In genomic region chr21:15729674-15730483, GRCh38 we compare ENCODE assay signal across 8 cellular contexts. TPM values are rescaled to one million over a fixed set of nuclear protein-coding genes. Genes with fewer than 3 reads are reported as not detected.
DNase-seq lines count a peak whose midpoint lies in the region; ATAC-seq, FAIRE-seq and TF ChIP-seq lines count a peak whose summit lies in the region.

Gene USP25, plus strand, starts transcription at chr21:15729982. Its CDS starts 412 bp downstream, at chr21:15730394.

- no peak for FAIRE-seq in D721Med (lab: Jason Lieb, UNC)

- H3K27me3 ChIP-seq in HUES64 (ENCODE audit: insufficient read depth, low read length), result peaks cover 9% of the 10 kb centered on the region; the same call in 1 of the 2 replicates
- no peaks in the 10 kb centered on the region for H3K27me3 ChIP-seq in mucosa of stomach (ENCODE audit: control insufficient read depth, insufficient read depth, low read length)

- peak; percentile 15 for TF ChIP-seq CTCF in D721Med (IDR thresholded peaks at IDR 0.05; ENCODE audit: insufficient read depth, missing control alignments)

- peak within 1 kb of the TSS; percentile 90 for H3K27ac ChIP-seq in HUES64 (ENCODE audit: low read depth, low read length)

- peaks cover 17% of the 10 kb centered on the region for H3K4me1 ChIP-seq in HUES64 (ENCODE audit: insufficient read depth, low read length)
- H3K4me1 ChIP-seq in mucosa of stomach (ENCODE audit: control insufficient read depth, insufficient read depth, low read length), result peaks cover 6% of the 10 kb centered on the region

- DNase-seq in D721Med (ENCODE audit: insufficient read length, low spot score) (peak; percentile 56), OCI-M1 (lab: John Stamatoyannopoulos, UW) (peak; percentile 92), activated T-cell treated with anti-CD3 and anti-CD28 coated beads for 48 hours (ENCODE audit: low read depth) (peak; percentile 84), erythroblast (lab: John Stamatoyannopoulos, UW) (peak; percentile 91 to 95)
- DNase-seq in stimulated activated CD8-positive, alpha-beta memory T cell treated with anti-CD3 and anti-CD28 coated beads, Interleukin-7, amount 100 ng/mL, for 1 hour (ENCODE audit: low read depth in 2 of 2), result peak; percentile 80 to 82

- under 1% methylated on average over 104 of the region's 123 CpGs for WGBS in HUES64

- H3K9me3 ChIP-seq in HUES64 (ENCODE audit: insufficient read depth, low read depth, low read length) (no peaks in the 10 kb centered on the region), mucosa of stomach (ENCODE audit: control insufficient read depth, low read length) (no peaks in the 10 kb centered on the region)

- peak within 1 kb of the TSS; percentile 98 for H3K9ac ChIP-seq in HUES64 (ENCODE audit: low read depth, low read length)
- peak within 1 kb of the TSS; percentile 90 for H3K9ac ChIP-seq in mucosa of stomach (ENCODE audit: low read length)

- ATAC-seq in GM21423 (IDR thresholded peaks at IDR 0.05; ENCODE audit: unreplicated experiment), result peak; percentile 73

- peak; percentile 78 for TF ChIP-seq POLR2A in erythroblast (IDR thresholded peaks at IDR 0.05; ENCODE audit: low read length)

- H3K36me3 ChIP-seq in HUES64 (ENCODE audit: insufficient read depth, low read length) (no peaks in the 10 kb centered on the region), mucosa of stomach (ENCODE audit: control insufficient read depth, insufficient read depth, low read length) (no peaks in the 10 kb centered on the region)

- H3K4me3 ChIP-seq in HUES64 (ENCODE audit: low read length) (peak within 1 kb of the TSS; percentile 89), mucosa of stomach (ENCODE audit: low read length) (peak within 1 kb of the TSS; percentile 88)

RNA-seq across cellular contexts. Expression of gene USP25, which starts in this region (rescaled TPM):
- 20.0 TPM for polyA plus RNA-seq in HUES64 (2013, experiment 1 of 2)
- polyA plus RNA-seq in HUES64 (2013, experiment 2 of 2), result 20.1 TPM

Comparison
In these comparisons a context has a peak if more than half of its experiments do, and no peak if none do; other contexts are left out.
1. Peak in every context shown above with its lines: DNase-seq, ATAC-seq, H3K4me3 ChIP-seq and H3K27ac ChIP-seq.